ENCODE assay signal across 12 cellular contexts in the genomic region with DNA sequence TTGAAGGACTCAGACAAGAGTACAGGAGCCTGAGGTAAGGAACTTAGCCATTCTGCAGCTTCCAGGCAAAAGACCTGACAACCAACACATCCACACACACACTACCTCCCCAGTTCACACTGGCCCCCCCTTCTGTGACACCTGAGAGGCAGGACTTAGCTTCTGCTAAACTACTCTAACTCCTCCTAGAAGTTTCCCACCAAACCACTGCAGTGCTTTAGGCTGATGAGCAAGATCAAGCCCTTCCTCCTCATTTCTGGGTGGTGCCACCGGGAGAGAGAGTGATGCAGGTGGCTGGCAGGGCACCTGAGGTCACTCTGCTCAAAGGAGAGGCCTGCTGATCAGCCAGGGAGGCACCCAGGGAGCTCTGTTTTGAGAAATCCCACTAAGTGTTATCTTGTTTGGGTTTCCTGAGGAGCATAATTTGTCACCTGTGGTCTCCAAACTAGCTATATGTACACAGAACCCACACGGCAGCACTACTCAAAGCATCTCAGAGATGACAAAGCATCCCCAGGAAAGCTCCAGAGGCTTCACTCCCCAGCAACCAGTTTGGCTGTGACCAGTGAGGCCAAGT.
"Had no signal": no experiment of that assay in that cellular context is flagged by ENCODE, and none has a peak within 500 bp of the region (broad histone marks: within the 10 kb centered on the region; RNA-seq: fewer than 3 reads in every experiment).

No MANE protein-coding gene starts in this region.

- H3K9me3 Mint-ChIP-seq: activated T-cell treated with anti-CD3 and anti-CD28 coated beads, Interleukin-2, amount 50 U/mL, for 24 hours; natural killer cell had no signal

- ATAC-seq: natural killer cell had no signal

- H3K4me1 Mint-ChIP-seq: natural killer cell had no signal

- H3K27ac Mint-ChIP-seq: activated T-cell treated with anti-CD3 and anti-CD28 coated beads, Interleukin-2, amount 50 U/mL, for 24 hours; natural killer cell had no signal

- H3K27me3 ChIP-seq: hepatocyte, tibial nerve had no signal

- DNase-seq: activated CD4-positive, alpha-beta T cell treated with anti-CD3 and anti-CD28 coated beads, Interleukin-2, amount 50 U/mL, for 48 hours; activated naive CD4-positive, alpha-beta T cell treated with anti-CD3 and anti-CD28 coated beads, Interleukin-2, amount 50 U/mL, for 16 hours; activated T-cell treated with anti-CD3 and anti-CD28 coated beads, Interleukin-2, amount 50 U/mL, for 24 hours; dorsolateral prefrontal cortex; mesenchymal stem cell; natural killer cell; retina; stimulated activated naive CD4-positive, alpha-beta T cell had no signal

- H3K27ac ChIP-seq: cardiac muscle cell, dorsolateral prefrontal cortex, hepatocyte, neutrophil, tibial nerve had no signal

- H3K36me3 ChIP-seq: cardiac muscle cell, neutrophil, tibial nerve had no signal

- H3K9me3 ChIP-seq: neutrophil, tibial nerve had no signal

- H3K4me3 ChIP-seq: cardiac muscle cell, dorsolateral prefrontal cortex, hepatocyte, tibial nerve had no signal

- H3K4me3 Mint-ChIP-seq: activated T-cell treated with anti-CD3 and anti-CD28 coated beads, Interleukin-2, amount 50 U/mL, for 24 hours; natural killer cell had no signal

- H3K36me3 Mint-ChIP-seq: natural killer cell had no signal
